28 cellular contexts compared by ENCODE assay signal in the genomic region with DNA sequence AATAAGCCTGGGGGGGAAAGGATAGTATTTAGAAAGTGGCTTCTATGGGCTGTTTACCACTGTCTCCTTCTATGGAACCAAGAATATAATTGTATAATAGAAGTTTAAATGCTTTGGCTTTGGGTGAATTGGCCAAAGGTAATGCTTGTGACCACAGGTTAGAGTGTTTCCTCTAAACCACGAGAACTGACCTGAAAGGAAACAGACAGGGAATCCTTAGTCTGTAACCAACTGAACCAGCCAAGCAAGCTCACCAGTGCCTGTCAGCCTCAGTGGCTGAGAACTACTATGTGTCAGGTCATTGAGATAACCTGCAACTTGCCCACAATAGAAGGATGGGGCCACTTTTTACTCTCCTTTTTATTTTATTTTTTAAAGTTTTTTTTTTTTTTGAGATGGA.
"Had no signal": no experiment of that assay in that cellular context is flagged by ENCODE, and none has a peak within 500 bp of the region (broad histone marks: within the 10 kb centered on the region; RNA-seq: fewer than 3 reads in every experiment).

No MANE protein-coding gene starts in this region.

- H3K27ac ChIP-seq: left lung, lower lobe of right lung, pancreas, prostate gland, skin epidermis, suprapubic skin, thoracic aorta, tibial artery, upper lobe of right lung had no signal

- H3K4me3 ChIP-seq: left lung, lower lobe of right lung, pancreas, prostate gland, skin epidermis, suprapubic skin, thoracic aorta, tibial artery, upper lobe of right lung had no signal

- H3K27me3 ChIP-seq: left lung, pancreas, suprapubic skin, tibial artery, upper lobe of right lung had no signal

- DNase-seq: hypothalamus; immature natural killer cell; kidney; left colon; left lung; lower lobe of right lung; mammary epithelial cell; mesenchymal stem cell; naive thymus-derived CD8-positive, alpha-beta T cell; nucleus accumbens; pancreas; posterior cingulate gyrus; retina; right cardiac atrium; stimulated activated CD4-positive, alpha-beta T cell treated with anti-CD3 and anti-CD28 coated beads, Interleukin-12 subunit alpha, Interleukin-12 subunit beta, amount 100 ng/mL, for 4 hours; stimulated activated CD4-positive, alpha-beta T cell treated with anti-CD3 and anti-CD28 coated beads, Interleukin-15, amount 100 ng/mL, for 24 hours; stimulated activated CD4-positive, alpha-beta T cell treated with anti-CD3 and anti-CD28 coated beads, Interleukin-2, amount 100 ng/mL, for 24 hours; stimulated activated CD4-positive, alpha-beta T cell treated with anti-CD3 and anti-CD28 coated beads, Interleukin-4, amount 100 ng/mL, for 1 hour; stimulated activated naive CD4-positive, alpha-beta T cell; tibial artery; trophoblast cell; upper lobe of right lung had no signal

- H3K4me1 ChIP-seq: left lung, lower lobe of right lung, pancreas, prostate gland, suprapubic skin, tibial artery, upper lobe of right lung had no signal

- H3K36me3 ChIP-seq: left lung, lower lobe of right lung, pancreas, prostate gland, suprapubic skin, thoracic aorta, tibial artery, upper lobe of right lung had no signal

- H3K9me3 ChIP-seq: lower lobe of right lung, pancreas, prostate gland, suprapubic skin, thoracic aorta, tibial artery, upper lobe of right lung had no signal

- ATAC-seq: left colon; left lung; lower lobe of right lung; naive thymus-derived CD8-positive, alpha-beta T cell; pancreas; right cardiac atrium; sciatic nerve; stimulated activated effector memory CD8-positive, alpha-beta T cell treated with anti-CD3 and anti-CD28 coated beads, Interleukin-12 subunit alpha, Interleukin-12 subunit beta, amount 100 ng/mL, for 72 hours; upper lobe of right lung had no signal
